Comparison of ENCODE assay signal across 15 cellular contexts in the genomic region with DNA sequence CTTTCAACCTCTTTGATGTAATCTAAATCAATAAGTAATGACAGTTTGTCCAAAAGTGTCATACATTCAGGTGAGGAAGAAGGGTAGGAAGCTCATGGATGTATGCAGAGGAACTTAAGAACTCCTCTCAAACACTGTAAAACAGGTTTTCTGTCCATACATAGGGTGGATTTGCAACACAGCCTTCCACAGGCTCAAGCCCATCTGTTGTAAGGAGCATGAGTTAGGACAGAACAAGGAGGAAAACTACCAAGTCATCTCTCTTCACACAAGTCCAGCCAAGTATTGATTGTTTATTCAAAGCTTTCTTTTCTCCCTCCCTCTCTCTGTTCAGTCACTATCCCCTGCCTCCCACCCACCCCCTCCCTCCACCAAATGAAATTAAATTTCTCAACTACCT. TPM values are rescaled to one million over a fixed set of nuclear protein-coding genes. Genes with fewer than 3 reads are reported as not detected.
DNase-seq lines count a peak whose midpoint lies in the region; ATAC-seq and TF ChIP-seq lines count a peak whose summit lies in the region.
"Had no signal": no experiment of that assay in that cellular context is flagged by ENCODE, and none has a peak within 500 bp of the region (broad histone marks: within the 10 kb centered on the region; RNA-seq: fewer than 3 reads in every experiment).

No MANE protein-coding gene starts in this region.

- H3K27me3 ChIP-seq in gastroesophageal sphincter = no peaks in the 10 kb centered on the region
- H3K27me3 ChIP-seq: MG63 had no signal

- H3K27ac Mint-ChIP-seq in natural killer cell treated with Interleukin-12 subunit alpha and Interleukin-12 subunit beta and Interleukin-15 and Interleukin-18, amount 100 ng/mL, for 72 hours = no peak overlapping the region
- H3K27ac Mint-ChIP-seq in natural killer cell = no peak overlapping the region

- H3K4me1 ChIP-seq in gastroesophageal sphincter = no peaks in the 10 kb centered on the region
- H3K4me1 ChIP-seq: HAP-1 had no signal

- H3K36me3 ChIP-seq in gastroesophageal sphincter = no peaks in the 10 kb centered on the region
- H3K36me3 ChIP-seq: HAP-1, MG63 had no signal

- TF ChIP-seq EP300 in gastroesophageal sphincter (IDR thresholded peaks at IDR 0.05) = no peak

- DNase-seq in natural killer cell treated with Interleukin-12 subunit alpha and Interleukin-12 subunit beta and Interleukin-15 and Interleukin-18, amount 100 ng/mL, for 72 hours (ENCODE audit: low spot score) = no peak
- DNase-seq in natural killer cell = no peak
- peak; percentile 88 for DNase-seq in OCI-M1 (lab: John Stamatoyannopoulos, UW)
- peak; percentile 82 to 83 for DNase-seq in erythroblast (lab: John Stamatoyannopoulos, UW)
- no peak for DNase-seq in left lobe of liver (ENCODE audit: low spot score)
- no peak for DNase-seq in Ammon's horn (ENCODE audit: low spot score)
- DNase-seq: GDM1, Karpas-422, MG63, NCI-H1048, NCI-H1436 treated with DMSO at 0.1 percent for 48 hours, Right ventricle myocardium superior had no signal

- H3K4me1 Mint-ChIP-seq in natural killer cell treated with Interleukin-12 subunit alpha and Interleukin-12 subunit beta and Interleukin-15 and Interleukin-18, amount 100 ng/mL, for 72 hours (ENCODE audit: low read depth in 2 of 2) = peaks cover 10 to 12% of the 10 kb centered on the region in 2 donors
- H3K4me1 Mint-ChIP-seq in natural killer cell = peaks cover 11 to 12% of the 10 kb centered on the region in 2 donors

- no peak overlapping the region for H3K27ac ChIP-seq in gastroesophageal sphincter
- H3K27ac ChIP-seq: C4-2B had no signal

- intact Hi-C loops in natural killer cell (cut with micrococcal nuclease) = no loop called here

- H3K4me3 ChIP-seq in gastroesophageal sphincter = no peak overlapping the region
- H3K4me3 ChIP-seq: HAP-1, MG63 had no signal

- TF ChIP-seq CTCF in natural killer cell (IDR thresholded peaks at IDR 0.05) (no peak), gastroesophageal sphincter (IDR thresholded peaks at IDR 0.05) (no peak)

- no peaks in the 10 kb centered on the region for H3K9me3 ChIP-seq in gastroesophageal sphincter
- H3K9me3 ChIP-seq: HAP-1, MG63 had no signal

- ATAC-seq in natural killer cell treated with Interleukin-12 subunit alpha and Interleukin-12 subunit beta and Interleukin-15 and Interleukin-18, amount 100 ng/mL, for 72 hours = no peak
- no peak for ATAC-seq in natural killer cell
- no peak for ATAC-seq in left lobe of liver
- ATAC-seq in gastroesophageal sphincter = no peak

- peak overlapping the region; percentile 10 for H3K4me3 Mint-ChIP-seq in natural killer cell treated with Interleukin-12 subunit alpha and Interleukin-12 subunit beta and Interleukin-15 and Interleukin-18, amount 100 ng/mL, for 72 hours
- no peak overlapping the region for H3K4me3 Mint-ChIP-seq in natural killer cell

- TF ChIP-seq POLR2A in erythroblast (IDR thresholded peaks at IDR 0.05; ENCODE audit: low read length) (no peak), gastroesophageal sphincter (IDR thresholded peaks at IDR 0.05) (no peak)

- peaks cover 13 to 15% of the 10 kb centered on the region in 2 donors for H3K27me3 Mint-ChIP-seq in natural killer cell treated with Interleukin-12 subunit alpha and Interleukin-12 subunit beta and Interleukin-15 and Interleukin-18, amount 100 ng/mL, for 72 hours
- peaks cover 0 to 7% of the 10 kb centered on the region in 2 donors for H3K27me3 Mint-ChIP-seq in natural killer cell (ENCODE audit: low read depth in 2 of 2)

- no peaks in the 10 kb centered on the region for H3K36me3 Mint-ChIP-seq in natural killer cell treated with Interleukin-12 subunit alpha and Interleukin-12 subunit beta and Interleukin-15 and Interleukin-18, amount 100 ng/mL, for 72 hours
- H3K36me3 Mint-ChIP-seq in natural killer cell = no peaks in the 10 kb centered on the region

- H3K9me3 Mint-ChIP-seq in natural killer cell treated with Interleukin-12 subunit alpha and Interleukin-12 subunit beta and Interleukin-15 and Interleukin-18, amount 100 ng/mL, for 72 hours = no peaks in the 10 kb centered on the region
- no peaks in the 10 kb centered on the region for H3K9me3 Mint-ChIP-seq in natural killer cell

RNA-seq across cellular contexts. Expression of gene CDYL, which starts 49.0 kb away (rescaled TPM):
- total RNA-seq in natural killer cell treated with Interleukin-12 subunit alpha and Interleukin-12 subunit beta and Interleukin-15 and Interleukin-18, amount 100 ng/mL, for 72 hours = 10 to 100 TPM; 52.5 to 58.7 TPM
- total RNA-seq in natural killer cell = 100 to 1,000 TPM in 1 of 3 donors, 10 to 100 TPM in 2; 81.3 to 101 (median 83.8) TPM
- total RNA-seq in left lobe of liver = 11.8 TPM
- total RNA-seq in gastroesophageal sphincter = 10 to 100 TPM; 32.0 to 68.3 (median 54.0) TPM

Comparison
In these comparisons a context has a peak if more than half of its experiments do, and no peak if none do; other contexts are left out.
1. DNase-seq: peak in OCI-M1 (single experiment) and erythroblast (2 of 2); none in natural killer cell treated with Interleukin-12 subunit alpha and Interleukin-12 subunit beta and Interleukin-15 and Interleukin-18, amount 100 ng/mL, for 72 hours (single experiment), natural killer cell (single experiment), left lobe of liver (single experiment) and Ammon's horn (single experiment).